9 cellular contexts compared by ENCODE assay signal in the genomic region with DNA sequence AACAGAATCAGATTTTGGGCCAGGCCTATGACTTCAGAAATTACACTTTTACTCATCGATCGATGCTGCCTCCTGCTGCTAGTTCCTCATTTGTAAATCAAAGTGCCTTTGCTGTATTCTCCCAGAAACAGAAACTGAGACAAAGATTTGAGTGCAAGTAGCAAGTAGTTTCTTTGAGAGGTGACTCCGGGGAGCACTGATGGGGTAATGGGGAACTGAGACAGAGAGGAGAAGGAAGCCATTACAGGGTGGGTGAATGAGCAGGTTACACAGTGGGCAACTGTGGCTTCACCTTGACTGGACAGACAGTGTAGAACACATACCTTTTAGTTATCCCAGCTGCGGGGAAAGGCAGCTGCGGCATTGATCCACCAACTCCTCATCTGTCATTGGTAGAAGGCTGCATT. TPM values are rescaled to one million over a fixed set of nuclear protein-coding genes. Genes with fewer than 3 reads are reported as not detected.
DNase-seq lines count a peak whose midpoint lies in the region; ATAC-seq and TF ChIP-seq lines count a peak whose summit lies in the region.
"Had no signal": no experiment of that assay in that cellular context is flagged by ENCODE, and none has a peak within 500 bp of the region (broad histone marks: within the 10 kb centered on the region; RNA-seq: fewer than 3 reads in every experiment).

No MANE protein-coding gene starts in this region.

- 65 to 73% methylated on average over 5 of the region's 5 CpGs for WGBS in heart right ventricle, 2 donors

- no peak overlapping the region for H3K4me3 Mint-ChIP-seq in activated CD4-positive, alpha-beta T cell treated with anti-CD3 and anti-CD28 coated beads, Interleukin-2, amount 10 ng/mL, durations not matched to agents 24 days and 14 days

- ATAC-seq in GM19023 (IDR thresholded peaks at IDR 0.05; ENCODE audit: unreplicated experiment), result peak; percentile 85
- ATAC-seq in HG02610 (IDR thresholded peaks at IDR 0.05; ENCODE audit: unreplicated experiment), result peak; percentile 76
- ATAC-seq in HG03565 (IDR thresholded peaks at IDR 0.05; ENCODE audit: unreplicated experiment), result peak; percentile 71
- no peak for ATAC-seq in heart right ventricle
- ATAC-seq in foreskin keratinocyte, result no peak

- H3K4me1 Mint-ChIP-seq in activated CD4-positive, alpha-beta T cell treated with anti-CD3 and anti-CD28 coated beads, Interleukin-2, amount 10 ng/mL, durations not matched to agents 24 days and 14 days, result peaks cover 8% of the 10 kb centered on the region

- TF ChIP-seq CTCF in heart right ventricle (IDR thresholded peaks at IDR 0.05), result no peak
- TF ChIP-seq CTCF in foreskin keratinocyte (conservative IDR thresholded peaks at IDR 0.05), result no peak

- H3K4me3 ChIP-seq in heart right ventricle, result no peak overlapping the region

- no peaks in the 10 kb centered on the region for H3K9me3 Mint-ChIP-seq in activated CD4-positive, alpha-beta T cell treated with anti-CD3 and anti-CD28 coated beads, Interleukin-2, amount 10 ng/mL, durations not matched to agents 24 days and 14 days
- H3K9me3 Mint-ChIP-seq: activated naive CD4-positive, alpha-beta T cell treated with anti-CD3 and anti-CD28 coated beads, Interleukin-2, amount 50 U/mL, for 72 hours had no signal

- H3K27ac ChIP-seq in heart right ventricle, result peak overlapping the region in 1 of 10 donors; percentile 26
- H3K27ac ChIP-seq in foreskin keratinocyte, result no peak overlapping the region

- H3K4me1 ChIP-seq in heart right ventricle (peaks cover 0 to 26% (median 0%) of the 10 kb centered on the region in 9 donors), foreskin keratinocyte (no peaks in the 10 kb centered on the region)

- DNase-seq in pons (ENCODE audit: low spot score) (peak; percentile 62), heart right ventricle (no peak), foreskin keratinocyte (no peak)
- no peak for DNase-seq in activated CD4-positive, alpha-beta T cell treated with anti-CD3 and anti-CD28 coated beads, Interleukin-2, amount 10 ng/mL, durations not matched to agents 24 days and 14 days
- DNase-seq: NCI-H1092 treated with DMSO at 0.1 percent for 48 hours had no signal

- intact Hi-C loops in heart right ventricle (cut with DNase I), result no loop called here
- intact Hi-C loops in activated CD4-positive, alpha-beta T cell treated with anti-CD3 and anti-CD28 coated beads, Interleukin-2, amount 10 ng/mL, durations not matched to agents 24 days and 14 days (cut with micrococcal nuclease), result no loop called here

- no peak overlapping the region for H3K27ac Mint-ChIP-seq in activated CD4-positive, alpha-beta T cell treated with anti-CD3 and anti-CD28 coated beads, Interleukin-2, amount 10 ng/mL, durations not matched to agents 24 days and 14 days
- H3K27ac Mint-ChIP-seq: activated naive CD4-positive, alpha-beta T cell treated with anti-CD3 and anti-CD28 coated beads, Interleukin-2, amount 50 U/mL, for 72 hours had no signal

- no peaks in the 10 kb centered on the region for H3K9me3 ChIP-seq in heart right ventricle

- peaks cover 0 to 74% (median 41%) of the 10 kb centered on the region in 7 donors for H3K27me3 ChIP-seq in heart right ventricle
- peaks cover 84% of the 10 kb centered on the region for H3K27me3 ChIP-seq in foreskin keratinocyte

- H3K36me3 ChIP-seq in heart right ventricle, result no peaks in the 10 kb centered on the region

- peaks cover 58% of the 10 kb centered on the region for H3K27me3 Mint-ChIP-seq in activated CD4-positive, alpha-beta T cell treated with anti-CD3 and anti-CD28 coated beads, Interleukin-2, amount 10 ng/mL, durations not matched to agents 24 days and 14 days

- no peaks in the 10 kb centered on the region for H3K36me3 Mint-ChIP-seq in activated CD4-positive, alpha-beta T cell treated with anti-CD3 and anti-CD28 coated beads, Interleukin-2, amount 10 ng/mL, durations not matched to agents 24 days and 14 days (ENCODE audit: low read depth)
- H3K36me3 Mint-ChIP-seq: activated naive CD4-positive, alpha-beta T cell treated with anti-CD3 and anti-CD28 coated beads, Interleukin-2, amount 50 U/mL, for 72 hours had no signal

RNA-seq across cellular contexts. Expression of a gene that starts 9.7 kb away (rescaled TPM):
- total RNA-seq in heart right ventricle, result 10 to 100 TPM in 1 of 10 donors, 1 to 10 TPM in 9; 2.6 to 25.0 (median 5.9) TPM
- 1 to 10 TPM; 7.9 to 9.3 TPM for polyA plus RNA-seq in heart right ventricle
- 10.9 and 14.3 TPM in 2 replicates for total RNA-seq in foreskin keratinocyte
- polyA plus RNA-seq in foreskin keratinocyte, result 14.6 and 20.6 TPM in 2 replicates
- total RNA-seq in activated CD4-positive, alpha-beta T cell treated with anti-CD3 and anti-CD28 coated beads, Interleukin-2, amount 10 ng/mL, durations not matched to agents 24 days and 14 days, result 2.5 and 2.7 TPM in 2 replicates

RNA-seq across cellular contexts. Expression of a gene that starts 18.7 kb away (rescaled TPM):
- total RNA-seq in heart right ventricle (10 to 100 TPM; 10.3 to 22.5 (median 11.6) TPM), foreskin keratinocyte (22.9 and 24.9 TPM in 2 replicates)
- polyA plus RNA-seq in heart right ventricle (1 to 10 TPM; 7.6 to 8.4 TPM), foreskin keratinocyte (14.2 and 17.2 TPM in 2 replicates)
- 27.6 and 30.3 TPM in 2 replicates for total RNA-seq in activated CD4-positive, alpha-beta T cell treated with anti-CD3 and anti-CD28 coated beads, Interleukin-2, amount 10 ng/mL, durations not matched to agents 24 days and 14 days

Comparison
In these comparisons a context has a peak if more than half of its experiments do, and no peak if none do; other contexts are left out.
1. ATAC-seq: peak in GM19023 (single experiment), HG02610 (single experiment) and HG03565 (single experiment); none in heart right ventricle (0 of 8) and foreskin keratinocyte (single experiment).